In genomic region chr2:173982918-173983317, GRCh38 we compare ENCODE assay signal across 8 cellular contexts.
A peak's percentile ranks its signal among the peaks of the same experiment; 100 is the strongest.
DNase-seq lines count a peak whose midpoint lies in the region; ATAC-seq lines count a peak whose summit lies in the region.

No MANE protein-coding gene starts in this region.

- ATAC-seq in GM21447 (IDR thresholded peaks at IDR 0.05; ENCODE audit: unreplicated experiment): no peak
- ATAC-seq in HG02759 (IDR thresholded peaks at IDR 0.05; ENCODE audit: unreplicated experiment): no peak

- DNase-seq in LoVo (ENCODE audit: low spot score) (peak; percentile 50), amniotic epithelial cell (ENCODE audit: low read depth) (peak; percentile 29), glomerular visceral epithelial cell (ENCODE audit: extremely low spot score) (peak; percentile 47), substantia nigra (lab: John Stamatoyannopoulos, UW) (peak in 29 of 49 donors; percentile 3 to 82 (median 27)), activated gamma-delta T cell (lab: John Stamatoyannopoulos, UW) (no peak), GM03348 (ENCODE audit: low spot score) (no peak)

- peak overlapping the region; percentile 11 for H3K27ac ChIP-seq in substantia nigra (ENCODE audit: low read depth, low read length, poor library complexity, severe bottlenecking)

Comparison
In these comparisons a context has a peak if more than half of its experiments do, and no peak if none do; other contexts are left out.
1. DNase-seq: peak in LoVo (single experiment), amniotic epithelial cell (single experiment), glomerular visceral epithelial cell (single experiment) and substantia nigra (29 of 49); none in activated gamma-delta T cell (single experiment) and GM03348 (single experiment).